Comparison of ENCODE assay signal across 1 cellular context in genomic region chr4:128287871-128288688, GRCh38.
TF ChIP-seq lines count a peak whose summit lies in the region.

No MANE protein-coding gene starts in this region.

TF ChIP-seq in HepG2, 621 proteins besides CTCF, POLR2A, EP300 and RAD21 (continued from another document and continues in another):
- TF ChIP-seq PRPF4 (IDR thresholded peaks at IDR 0.05; ENCODE audit: low read depth, low read length, poor library complexity, severe bottlenecking) (no peak), IRF2 (CRISPR knock-in tag; IDR thresholded peaks at IDR 0.05) (peak; percentile 96), FOXO1 (CRISPR knock-in tag; IDR thresholded peaks at IDR 0.05) (peak; percentile 88), UBTF (CRISPR knock-in tag; IDR thresholded peaks at IDR 0.05) (peak; percentile 93), NPAS2 (CRISPR knock-in tag; IDR thresholded peaks at IDR 0.05; ENCODE audit: borderline replicate concordance) (0 out of 2 replicates have a peak, but pooled peaks have one; percentile 57), NCOA5 (CRISPR knock-in tag; IDR thresholded peaks at IDR 0.05) (no peak), ZC3H4 (CRISPR knock-in tag; IDR thresholded peaks at IDR 0.05; ENCODE audit: borderline replicate concordance) (no peak), ZNF879 (CRISPR knock-in tag; IDR thresholded peaks at IDR 0.05) (peak; percentile 72), ZNF276 (CRISPR knock-in tag; IDR thresholded peaks at IDR 0.05; ENCODE audit: low read depth) (peak; percentile 93), HNRNPLL (IDR thresholded peaks at IDR 0.05; ENCODE audit: low read depth, low read length, poor library complexity, severe bottlenecking) (peak; percentile 96), ARNT (IDR thresholded peaks at IDR 0.05) (no peak), ZNF160 (CRISPR knock-in tag; IDR thresholded peaks at IDR 0.05) (peak; percentile 96), MBNL3 (CRISPR knock-in tag; conservative IDR thresholded peaks at IDR 0.05) (no peak), ZNF382 (CRISPR knock-in tag; IDR thresholded peaks at IDR 0.05; ENCODE audit: borderline replicate concordance) (no peak), ZNF792 (CRISPR knock-in tag; IDR thresholded peaks at IDR 0.05) (peak; percentile 93), POGZ (CRISPR knock-in tag; IDR thresholded peaks at IDR 0.05) (peak; percentile 96), ZBTB1 (CRISPR knock-in tag; IDR thresholded peaks at IDR 0.05; ENCODE audit: borderline replicate concordance) (peak; percentile 94), TOPORS (CRISPR knock-in tag; IDR thresholded peaks at IDR 0.05) (peak; percentile 98), ZNF639 (CRISPR knock-in tag; conservative IDR thresholded peaks at IDR 0.05) (peak; percentile 93), GABPB1 (CRISPR knock-in tag; IDR thresholded peaks at IDR 0.05) (peak; percentile 87), SNAI1 (CRISPR knock-in tag; IDR thresholded peaks at IDR 0.05; ENCODE audit: borderline replicate concordance) (0 out of 2 replicates have a peak, but pooled peaks have one; percentile 62), RAD51 (IDR thresholded peaks at IDR 0.05; ENCODE audit: borderline replicate concordance) (no peak), ZNF256 (CRISPR knock-in tag; conservative IDR thresholded peaks at IDR 0.05) (peak; percentile 98), KLF16 (CRISPR knock-in tag; IDR thresholded peaks at IDR 0.05) (peak in 1 of 2 experiments; percentile 86; a peak in 2 of 4 replicates), NFE2L1 (CRISPR knock-in tag; IDR thresholded peaks at IDR 0.05; ENCODE audit: borderline replicate concordance) (0 out of 2 replicates have a peak, but pooled peaks have one; percentile 48), DRAP1 (CRISPR knock-in tag; IDR thresholded peaks at IDR 0.05) (peak; percentile 81), RCOR2 (CRISPR knock-in tag; IDR thresholded peaks at IDR 0.05) (peak; percentile 73; the same call in 1 of the 2 replicates), ZSCAN29 (CRISPR knock-in tag; conservative IDR thresholded peaks at IDR 0.05) (0 out of 2 replicates have a peak, but pooled peaks have one; percentile 60), ZNF251 (CRISPR knock-in tag; IDR thresholded peaks at IDR 0.05) (peak; percentile 86), ZNF563 (CRISPR knock-in tag; IDR thresholded peaks at IDR 0.05) (peak; percentile 98), ZNF17 (CRISPR knock-in tag; IDR thresholded peaks at IDR 0.05) (peak; percentile 44; the same call in 1 of the 2 replicates), ZNF253 (CRISPR knock-in tag; IDR thresholded peaks at IDR 0.05; ENCODE audit: borderline replicate concordance) (peak; percentile 93), TARDBP (CRISPR knock-in tag; IDR thresholded peaks at IDR 0.05) (peak; percentile 97), ZNF607 (CRISPR knock-in tag; IDR thresholded peaks at IDR 0.05; ENCODE audit: borderline replicate concordance) (peak; percentile 99), AFF4 (CRISPR knock-in tag; IDR thresholded peaks at IDR 0.05) (peak; percentile 74; the same call in 1 of the 2 replicates), ZNF331 (CRISPR knock-in tag; IDR thresholded peaks at IDR 0.05) (peak; percentile 96), HIVEP1 (CRISPR knock-in tag; IDR thresholded peaks at IDR 0.05) (peak; percentile 97), ZKSCAN5 (CRISPR knock-in tag; IDR thresholded peaks at IDR 0.05) (no peak), CENPBD1 (CRISPR knock-in tag; IDR thresholded peaks at IDR 0.05; ENCODE audit: borderline replicate concordance, low read depth) (peak; percentile 78; the same call in 1 of the 2 replicates), ZNF562 (CRISPR knock-in tag; IDR thresholded peaks at IDR 0.05; ENCODE audit: borderline replicate concordance) (peak; percentile 96), ZNF30 (CRISPR knock-in tag; IDR thresholded peaks at IDR 0.05) (peak; percentile 59; the same call in 1 of the 2 replicates), NR2F6 (IDR thresholded peaks at IDR 0.05) (no peak), NR2F6 (CRISPR knock-in tag; IDR thresholded peaks at IDR 0.05) (peak; percentile 81), KMT2A (CRISPR knock-in tag; IDR thresholded peaks at IDR 0.05) (peak; percentile 93), MEIS2 (CRISPR knock-in tag; IDR thresholded peaks at IDR 0.05) (peak; percentile 94), HDAC1 (CRISPR knock-in tag; IDR thresholded peaks at IDR 0.05) (peak; percentile 99), ZNF749 (CRISPR knock-in tag; IDR thresholded peaks at IDR 0.05; ENCODE audit: borderline replicate concordance) (peak; percentile 99), KDM4B (CRISPR knock-in tag; IDR thresholded peaks at IDR 0.05) (peak; percentile 96), SMARCC2 (IDR thresholded peaks at IDR 0.05) (no peak), PLSCR1 (CRISPR knock-in tag; IDR thresholded peaks at IDR 0.05; ENCODE audit: borderline replicate concordance) (no peak; the same call in 1 of the 2 replicates), MEF2D (CRISPR knock-in tag; IDR thresholded peaks at IDR 0.05) (peak; percentile 92), STAT5B (CRISPR knock-in tag; IDR thresholded peaks at IDR 0.05) (peak; percentile 92), ZNF670 (CRISPR knock-in tag; IDR thresholded peaks at IDR 0.05; ENCODE audit: borderline replicate concordance) (peak; percentile 99), SIN3B (IDR thresholded peaks at IDR 0.05; ENCODE audit: low read length) (0 out of 2 replicates have a peak, but pooled peaks have one; percentile 24), ZNF274 (CRISPR knock-in tag; IDR thresholded peaks at IDR 0.05) (peak; percentile 100), NAIF1 (CRISPR knock-in tag; IDR thresholded peaks at IDR 0.05; ENCODE audit: borderline replicate concordance) (peak; percentile 92), NR0B2 (CRISPR knock-in tag; IDR thresholded peaks at IDR 0.05) (peak; percentile 99), HIC2 (CRISPR knock-in tag; IDR thresholded peaks at IDR 0.05; ENCODE audit: low read depth) (peak; percentile 70)
